ENCODE assay signal across 13 cellular contexts in genomic region chr3:98761656-98762229, GRCh38. TPM values are rescaled to one million over a fixed set of nuclear protein-coding genes. Genes with fewer than 3 reads are reported as not detected.
DNase-seq lines count a peak whose midpoint lies in the region; ATAC-seq and TF ChIP-seq lines count a peak whose summit lies in the region.
"Had no signal": no experiment of that assay in that cellular context is flagged by ENCODE, and none has a peak within 500 bp of the region (broad histone marks: within the 10 kb centered on the region; RNA-seq: fewer than 3 reads in every experiment).

No MANE protein-coding gene starts in this region.

- no peak overlapping the region for H3K27ac Mint-ChIP-seq in effector memory CD8-positive, alpha-beta T cell
- H3K27ac Mint-ChIP-seq: activated naive CD8-positive, alpha-beta T cell; T-cell had no signal

- WGBS in right cardiac atrium, result 39% methylated on average over 2 of the region's 2 CpGs

- H3K27me3 Mint-ChIP-seq in effector memory CD8-positive, alpha-beta T cell, result peaks cover 25 to 38% of the 10 kb centered on the region in 2 donors

- H3K27me3 ChIP-seq in right cardiac atrium (ENCODE audit: control insufficient read depth, insufficient read depth) (no peaks in the 10 kb centered on the region), left lung (no peaks in the 10 kb centered on the region)

- DNase-seq in Right ventricle myocardium superior (no peak), right cardiac atrium (no peak), left lung (no peak), HuH-7.5 (ENCODE audit: low spot score) (no peak), Ammon's horn (ENCODE audit: low spot score) (no peak)
- DNase-seq in effector memory CD8-positive, alpha-beta T cell, result no peak
- DNase-seq: activated CD4-positive, alpha-beta T cell treated with anti-CD3 and anti-CD28 coated beads for 1 hour; NCI-H1694; T-cell had no signal

- no peak overlapping the region for H3K4me3 ChIP-seq in right cardiac atrium (ENCODE audit: low read length)
- H3K4me3 ChIP-seq in left lung, result no peak overlapping the region
- H3K4me3 ChIP-seq: smooth muscle cell had no signal

- no peaks in the 10 kb centered on the region for H3K9me3 Mint-ChIP-seq in effector memory CD8-positive, alpha-beta T cell
- H3K9me3 Mint-ChIP-seq: T-cell had no signal

- no peak for TF ChIP-seq CTCF in left lung (IDR thresholded peaks at IDR 0.05)

- no peak overlapping the region for H3K4me3 Mint-ChIP-seq in effector memory CD8-positive, alpha-beta T cell
- H3K4me3 Mint-ChIP-seq: activated naive CD8-positive, alpha-beta T cell; T-cell had no signal

- H3K4me1 ChIP-seq in right cardiac atrium (ENCODE audit: control insufficient read depth, insufficient read depth, low read length) (peaks cover 12% of the 10 kb centered on the region), left lung (peaks cover 7 to 55% of the 10 kb centered on the region in 2 donors)

- intact Hi-C loops in Right ventricle myocardium superior (cut with DNase I), result loop anchor here (2.0 kb wide), 1 partner anchor 29 kb away; no protein-coding TSS in a partner anchor
- intact Hi-C loops in right cardiac atrium (cut with DNase I), result no loop called here
- intact Hi-C loops in left lung (cut with DNase I), result no loop called here

- no peaks in the 10 kb centered on the region for H3K4me1 Mint-ChIP-seq in effector memory CD8-positive, alpha-beta T cell (ENCODE audit: low read depth in 2 of 2)
- H3K4me1 Mint-ChIP-seq: T-cell had no signal

- H3K36me3 ChIP-seq in left lung, result no peaks in the 10 kb centered on the region

- H3K27ac ChIP-seq in right cardiac atrium (ENCODE audit: low read length) (no peak overlapping the region), left lung (peak overlapping the region; percentile 1 to 88)

- ATAC-seq in Right ventricle myocardium superior (ENCODE audit: poor library complexity), result peak; percentile 58
- no peak for ATAC-seq in right cardiac atrium
- ATAC-seq in SK-N-SH treated with all-trans-retinoic acid at 6 μM for 48 hours, result no peak
- ATAC-seq in left lung, result peak; percentile 61
- ATAC-seq in HG02870 (IDR thresholded peaks at IDR 0.05; ENCODE audit: unreplicated experiment), result no peak
- no peak for ATAC-seq in effector memory CD8-positive, alpha-beta T cell (replicated peaks)

- no peaks in the 10 kb centered on the region for H3K9me3 ChIP-seq in right cardiac atrium (ENCODE audit: control insufficient read depth, low read length)
- H3K9me3 ChIP-seq in left lung, result no peaks in the 10 kb centered on the region

- H3K36me3 Mint-ChIP-seq in effector memory CD8-positive, alpha-beta T cell (ENCODE audit: insufficient read depth), result no peaks in the 10 kb centered on the region
- H3K36me3 Mint-ChIP-seq: activated naive CD8-positive, alpha-beta T cell; T-cell had no signal

TF ChIP-seq in SK-N-SH treated with all-trans-retinoic acid at 6 μM for 48 hours, 23 proteins besides CTCF, POLR2A, EP300 and RAD21:
- TF ChIP-seq SNAI2 (CRISPR knock-in tag; IDR thresholded peaks at IDR 0.05), result no peak
- TF ChIP-seq TCF4 (CRISPR knock-in tag; IDR thresholded peaks at IDR 0.05; ENCODE audit: borderline replicate concordance), result 0 out of 2 replicates have a peak, but pooled peaks have one; percentile 35
TF ChIP-seq in SK-N-SH treated with all-trans-retinoic acid at 6 μM for 48 hours: peak in this region for 1.

RNA-seq across cellular contexts. Expression of gene ST3GAL6, which starts 1.4 kb away (rescaled TPM):
- total RNA-seq in Right ventricle myocardium superior, result 34.1 TPM
- total RNA-seq in right cardiac atrium, result 10 to 100 TPM; 27.6 to 29.3 (median 29.1) TPM
- 22.8 TPM for polyA plus RNA-seq in right cardiac atrium
- total RNA-seq in left lung, result 10 to 100 TPM; 10.9 to 30.8 TPM

Comparison
In these comparisons a context has a peak if more than half of its experiments do, and no peak if none do; other contexts are left out.
1. ATAC-seq: peak in Right ventricle myocardium superior (single experiment) and left lung (single experiment); none in right cardiac atrium (0 of 2), SK-N-SH treated with all-trans-retinoic acid at 6 μM for 48 hours (single experiment), HG02870 (single experiment) and effector memory CD8-positive, alpha-beta T cell (single experiment).